Comparison of ENCODE assay signal across 22 cellular contexts in genomic region chr9:89771205-89771604, GRCh38.
"Had no signal": no experiment of that assay in that cellular context is flagged by ENCODE, and none has a peak within 500 bp of the region (broad histone marks: within the 10 kb centered on the region; RNA-seq: fewer than 3 reads in every experiment).

No MANE protein-coding gene starts in this region.

- ATAC-seq: activated T-cell treated with anti-CD3 and anti-CD28 coated beads, Interleukin-2, amount 50 U/mL, for 72 hours; body of pancreas; T-helper 17 cell had no signal

- H3K9me3 Mint-ChIP-seq: activated CD4-positive, alpha-beta memory T cell treated with anti-CD3 and anti-CD28 coated beads for 36 hours; activated CD4-positive, alpha-beta T cell treated with anti-CD3 and anti-CD28 coated beads, Interleukin-2, amount 10 ng/mL, durations not matched to agents 7 days and 5 days; activated naive CD4-positive, alpha-beta T cell treated with anti-CD3 and anti-CD28 coated beads, Interleukin-2, amount 10 ng/mL, durations not matched to agents 7 days and 5 days; activated T-helper 2 cell treated with anti-CD3 and anti-CD28 coated beads, Interferon-gamma antibody, Interleukin-2, Interleukin-4, amounts not matched to agents 10 μg/mL and 5 μg/mL and 100 μg/mL, durations not matched to agents 14 hours and 24 hours and 36 hours; central memory CD8-positive, alpha-beta T cell had no signal

- H3K4me1 Mint-ChIP-seq: central memory CD8-positive, alpha-beta T cell had no signal

- H3K4me3 ChIP-seq: ascending aorta, body of pancreas, Peyer's patch had no signal

- DNase-seq: activated CD4-positive, alpha-beta memory T cell treated with anti-CD3 and anti-CD28 coated beads for 36 hours; activated CD4-positive, alpha-beta T cell treated with anti-CD3 and anti-CD28 coated beads, Interleukin-2, amount 10 ng/mL, durations not matched to agents 7 days and 5 days; activated CD4-positive, CD25-positive, alpha-beta regulatory T cell; activated CD8-positive, alpha-beta memory T cell treated with anti-CD3 and anti-CD28 coated beads for 24 hours; activated gamma-delta T cell treated with Interleukin-2 at 50 U/mL for 16 hours; activated naive CD4-positive, alpha-beta T cell treated with anti-CD3 and anti-CD28 coated beads, Interleukin-2, amount 10 ng/mL, durations not matched to agents 7 days and 5 days; activated T-cell treated with anti-CD3 and anti-CD28 coated beads, Interleukin-2, amount 50 U/mL, for 72 hours; body of pancreas; NCI-H1930; NCI-H2171; NCI-H226; NCI-H510A treated with DMSO at 0.1 percent for 48 hours; Peyer's patch; SIG-M5; T-helper 17 cell; T-helper 9 cell had no signal

- H3K27ac Mint-ChIP-seq: activated CD4-positive, alpha-beta memory T cell treated with anti-CD3 and anti-CD28 coated beads for 36 hours; activated naive CD4-positive, alpha-beta T cell treated with anti-CD3 and anti-CD28 coated beads, Interleukin-2, amount 10 ng/mL, durations not matched to agents 7 days and 5 days; activated T-cell treated with anti-CD3 and anti-CD28 coated beads, Interleukin-2, amount 50 U/mL, for 72 hours; activated T-helper 2 cell treated with anti-CD3 and anti-CD28 coated beads, Interferon-gamma antibody, Interleukin-2, Interleukin-4, amounts not matched to agents 10 μg/mL and 5 μg/mL and 100 μg/mL, durations not matched to agents 14 hours and 24 hours and 36 hours; T-helper 17 cell had no signal

- H3K9ac ChIP-seq: KMS-11 had no signal

- H3K27me3 Mint-ChIP-seq: activated CD4-positive, alpha-beta memory T cell treated with anti-CD3 and anti-CD28 coated beads for 36 hours had no signal

- H3K4me2 ChIP-seq: KMS-11 had no signal

- H3K4me1 ChIP-seq: ascending aorta, body of pancreas, Peyer's patch had no signal

- FAIRE-seq: bronchial epithelial cell, TTC549 had no signal

- H3K9me3 ChIP-seq: ascending aorta, body of pancreas, Peyer's patch had no signal

- H3K36me3 ChIP-seq: ascending aorta, Peyer's patch had no signal

- H3K4me3 Mint-ChIP-seq: activated CD4-positive, alpha-beta memory T cell treated with anti-CD3 and anti-CD28 coated beads for 36 hours; activated CD4-positive, alpha-beta T cell treated with anti-CD3 and anti-CD28 coated beads, Interleukin-2, amount 10 ng/mL, durations not matched to agents 7 days and 5 days; activated naive CD4-positive, alpha-beta T cell treated with anti-CD3 and anti-CD28 coated beads, Interleukin-2, amount 10 ng/mL, durations not matched to agents 7 days and 5 days; activated T-cell treated with anti-CD3 and anti-CD28 coated beads, Interleukin-2, amount 50 U/mL, for 72 hours; central memory CD8-positive, alpha-beta T cell; T-helper 17 cell had no signal

- H3K27ac ChIP-seq: ascending aorta, body of pancreas, KMS-11, Peyer's patch had no signal

- H3K36me3 Mint-ChIP-seq: activated CD4-positive, alpha-beta memory T cell treated with anti-CD3 and anti-CD28 coated beads for 36 hours; activated naive CD4-positive, alpha-beta T cell treated with anti-CD3 and anti-CD28 coated beads, Interleukin-2, amount 10 ng/mL, durations not matched to agents 7 days and 5 days had no signal

- H3K27me3 ChIP-seq: ascending aorta, body of pancreas, Peyer's patch had no signal
